8 cellular contexts compared by ENCODE assay signal in the genomic region with DNA sequence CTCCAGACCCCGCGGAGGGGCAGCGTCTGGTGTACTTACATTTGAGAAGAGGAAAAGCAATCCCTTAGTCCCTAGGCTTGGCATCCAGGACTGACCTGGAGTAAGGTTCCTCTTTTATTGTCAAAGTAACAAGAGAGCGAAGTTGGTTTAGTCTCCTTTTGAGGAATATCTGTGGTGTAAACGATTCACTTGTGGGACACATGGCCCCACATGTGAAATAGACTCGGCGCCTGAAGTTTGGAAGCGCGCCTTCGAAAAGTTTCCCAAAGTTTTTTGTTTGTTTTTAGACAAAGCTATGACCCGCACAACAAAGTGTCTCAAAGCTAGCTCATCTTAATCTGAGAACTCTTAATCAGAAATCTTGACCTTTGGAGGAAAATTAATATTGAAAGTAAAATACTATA. TPM values are rescaled to one million over a fixed set of nuclear protein-coding genes. Genes with fewer than 3 reads are reported as not detected.
DNase-seq lines count a peak whose midpoint lies in the region; ATAC-seq lines count a peak whose summit lies in the region.

No MANE protein-coding gene starts in this region.

- H3K36me3 ChIP-seq in NT2/D1 (ENCODE audit: insufficient read depth, insufficient read length, low read length): peaks cover 38% of the 10 kb centered on the region

- peak overlapping the region; percentile 97 for H3K27ac Mint-ChIP-seq in dendritic cell treated with granulocyte-macrophage colony-stimulating factor and Interleukin-4, amounts not matched to agents 40 ng/mL and 50 ng/mL, for 4 days
- peak overlapping the region; percentile 88 to 96 (median 92) for H3K27ac Mint-ChIP-seq in naive B cell

- ATAC-seq in naive B cell (ENCODE audit: low read depth in 2 of 2) (no peak), GM21381 (IDR thresholded peaks at IDR 0.05; ENCODE audit: unreplicated experiment) (no peak), HG03196 (IDR thresholded peaks at IDR 0.05; ENCODE audit: unreplicated experiment) (no peak)

- peak overlapping the region; percentile 94 for H3K4me3 Mint-ChIP-seq in dendritic cell treated with granulocyte-macrophage colony-stimulating factor and Interleukin-4, amounts not matched to agents 40 ng/mL and 50 ng/mL, for 4 days
- H3K4me3 Mint-ChIP-seq in naive B cell: peak overlapping the region; percentile 90 to 97 (median 94)

- no peaks in the 10 kb centered on the region for H3K9me3 Mint-ChIP-seq in dendritic cell treated with granulocyte-macrophage colony-stimulating factor and Interleukin-4, amounts not matched to agents 40 ng/mL and 50 ng/mL, for 4 days
- H3K9me3 Mint-ChIP-seq in naive B cell: no peaks in the 10 kb centered on the region

- no peaks in the 10 kb centered on the region for H3K9me3 ChIP-seq in NT2/D1 (ENCODE audit: insufficient read depth, low read length)

- H3K36me3 Mint-ChIP-seq in dendritic cell treated with granulocyte-macrophage colony-stimulating factor and Interleukin-4, amounts not matched to agents 40 ng/mL and 50 ng/mL, for 4 days (ENCODE audit: low read depth): peaks cover 71% of the 10 kb centered on the region
- peaks cover 10 to 15% of the 10 kb centered on the region in 2 donors for H3K36me3 Mint-ChIP-seq in naive B cell

- DNase-seq in GF-D8 (lab: John Stamatoyannopoulos, UW): peak; percentile 24
- DNase-seq in NT2/D1 (ENCODE audit: low read depth, low spot score): no peak
- no peak for DNase-seq in naive B cell
- no peak for DNase-seq in SHP77 treated with DMSO at 0.1 percent for 48 hours (lab: John Stamatoyannopoulos, UW)
- no peak for DNase-seq in NCI-H146 treated with DMSO at 0.1 percent for 48 hours (lab: John Stamatoyannopoulos, UW; ENCODE audit: unreplicated experiment)

- H3K4me1 Mint-ChIP-seq in dendritic cell treated with granulocyte-macrophage colony-stimulating factor and Interleukin-4, amounts not matched to agents 40 ng/mL and 50 ng/mL, for 4 days (ENCODE audit: low read depth): peaks cover 21% of the 10 kb centered on the region
- H3K4me1 Mint-ChIP-seq in naive B cell: peaks cover 22 to 65% (median 34%) of the 10 kb centered on the region in 3 donors

- intact Hi-C loops in dendritic cell treated with granulocyte-macrophage colony-stimulating factor and Interleukin-4, amounts not matched to agents 40 ng/mL and 50 ng/mL, for 4 days (cut with micrococcal nuclease): loop anchor here (2.0 to 10.0 kb wide), 4 partner anchors 14 to 424 kb away; partner anchors contain the start of genes DDHD1, GPR137C and TXNDC16

- H3K4me1 ChIP-seq in NT2/D1 (ENCODE audit: insufficient read depth, insufficient read length): no peaks in the 10 kb centered on the region

- no peaks in the 10 kb centered on the region for H3K27me3 Mint-ChIP-seq in dendritic cell treated with granulocyte-macrophage colony-stimulating factor and Interleukin-4, amounts not matched to agents 40 ng/mL and 50 ng/mL, for 4 days
- no peaks in the 10 kb centered on the region for H3K27me3 Mint-ChIP-seq in naive B cell

- H3K9ac ChIP-seq in NT2/D1 (ENCODE audit: insufficient read length, low read depth): peak overlapping the region; percentile 96

- H3K4me3 ChIP-seq in NT2/D1 (ENCODE audit: insufficient read length, low read depth): peak overlapping the region; percentile 92

- no peaks in the 10 kb centered on the region for H3K27me3 ChIP-seq in NT2/D1 (ENCODE audit: insufficient read depth, insufficient read length)

RNA-seq across cellular contexts. Expression of gene STYX, which starts 0.7 kb away (rescaled TPM):
- polyA plus RNA-seq in naive B cell (ENCODE audit: low read depth in 6 of 6): 10 to 100 TPM; 14.9 to 20.4 (median 17.1) TPM

RNA-seq across cellular contexts. Expression of gene PSMC6, which starts 23.7 kb away (rescaled TPM):
- polyA plus RNA-seq in naive B cell (ENCODE audit: low read depth in 6 of 6): 10 to 100 TPM; 46.9 to 76.5 (median 69.7) TPM

RNA-seq across cellular contexts. Expression of gene ERO1A, which starts 35.4 kb away (rescaled TPM):
- polyA plus RNA-seq in naive B cell (ENCODE audit: low read depth in 6 of 6): 10 to 100 TPM; 20.4 to 26.0 (median 23.2) TPM
